ENCODE assay signal across 2 cellular contexts in genomic region chr4:81442479-81443085, GRCh38.
A peak's percentile ranks its signal among the peaks of the same experiment; 100 is the strongest.
TF ChIP-seq lines count a peak whose summit lies in the region.

No MANE protein-coding gene starts in this region.

TF ChIP-seq in liver, 16 proteins besides CTCF, POLR2A, EP300 and RAD21:
- peak; percentile 100 for TF ChIP-seq NR2F2 (IDR thresholded peaks at IDR 0.05)
- no peak for TF ChIP-seq SP1 (IDR thresholded peaks at IDR 0.05)
- TF ChIP-seq FOXA1 (IDR thresholded peaks at IDR 0.05) = no peak
- TF ChIP-seq ZBTB33 (IDR thresholded peaks at IDR 0.05) = no peak
- peak in 1 of 2 donors; percentile 41 for TF ChIP-seq RXRA (IDR thresholded peaks at IDR 0.05)
- no peak for TF ChIP-seq YY1 (IDR thresholded peaks at IDR 0.05)
- no peak for TF ChIP-seq FOXA2 (IDR thresholded peaks at IDR 0.05)
- TF ChIP-seq GABPA (IDR thresholded peaks at IDR 0.05 in 1 of 2, conservative IDR thresholded peaks at IDR 0.05 in 1 of 2) = no peak
- no peak for TF ChIP-seq MAX (IDR thresholded peaks at IDR 0.05)
- TF ChIP-seq REST (IDR thresholded peaks at IDR 0.05) = no peak
- TF ChIP-seq HNF4G (IDR thresholded peaks at IDR 0.05) = no peak
- no peak for TF ChIP-seq JUND (IDR thresholded peaks at IDR 0.05)
- TF ChIP-seq TAF1 (conservative IDR thresholded peaks at IDR 0.05) = no peak
- no peak for TF ChIP-seq EGR1 (IDR thresholded peaks at IDR 0.05; ENCODE audit: low read depth in 2 of 2)
- peak; percentile 39 to 44 for TF ChIP-seq HNF4A (conservative IDR thresholded peaks at IDR 0.05)

TF ChIP-seq in HepG2, 621 proteins besides CTCF, POLR2A, EP300 and RAD21 (continued from another document):
- no peak for TF ChIP-seq ARID5B (CRISPR knock-in tag; IDR thresholded peaks at IDR 0.05)
- TF ChIP-seq STAT6 (CRISPR knock-in tag; IDR thresholded peaks at IDR 0.05; ENCODE audit: borderline replicate concordance) = no peak
- TF ChIP-seq ZMYM3 (CRISPR knock-in tag; IDR thresholded peaks at IDR 0.05) = no peak
- no peak for TF ChIP-seq SMC3 (IDR thresholded peaks at IDR 0.05; ENCODE audit: low read length)
- no peak for TF ChIP-seq HOXD1 (CRISPR knock-in tag; IDR thresholded peaks at IDR 0.05)
- no peak for TF ChIP-seq MED8 (CRISPR knock-in tag; IDR thresholded peaks at IDR 0.05; ENCODE audit: insufficient replicate concordance)
- no peak for TF ChIP-seq CREM (IDR thresholded peaks at IDR 0.05)
- TF ChIP-seq CREM (CRISPR knock-in tag; IDR thresholded peaks at IDR 0.05) = no peak
- TF ChIP-seq MNT (IDR thresholded peaks at IDR 0.05) = no peak
- TF ChIP-seq SNAPC5 (CRISPR knock-in tag; IDR thresholded peaks at IDR 0.05; ENCODE audit: borderline replicate concordance) = no peak
- no peak for TF ChIP-seq RARG (CRISPR knock-in tag; IDR thresholded peaks at IDR 0.05; ENCODE audit: low read depth)
- no peak for TF ChIP-seq RXRB (CRISPR knock-in tag; IDR thresholded peaks at IDR 0.05; ENCODE audit: borderline replicate concordance)
- TF ChIP-seq PBX2 (CRISPR knock-in tag; IDR thresholded peaks at IDR 0.05) = no peak
- TF ChIP-seq SP140L (CRISPR knock-in tag; IDR thresholded peaks at IDR 0.05; ENCODE audit: borderline replicate concordance) = no peak
- TF ChIP-seq ZNF333 (CRISPR knock-in tag; IDR thresholded peaks at IDR 0.05; ENCODE audit: borderline replicate concordance) = no peak
- no peak for TF ChIP-seq KDM3A (CRISPR knock-in tag; IDR thresholded peaks at IDR 0.05; ENCODE audit: low read depth)
- TF ChIP-seq ZNF441 (CRISPR knock-in tag; IDR thresholded peaks at IDR 0.05; ENCODE audit: borderline replicate concordance) = no peak
- no peak for TF ChIP-seq ZNF800 (CRISPR knock-in tag; IDR thresholded peaks at IDR 0.05)
- no peak for TF ChIP-seq ZNF329 (CRISPR knock-in tag; IDR thresholded peaks at IDR 0.05; ENCODE audit: low read depth)
